In genomic region chr18:62610509-62611394, GRCh38 we compare ENCODE assay signal across 9 cellular contexts.
DNase-seq lines count a peak whose midpoint lies in the region; ATAC-seq lines count a peak whose summit lies in the region.
"Had no signal": no experiment of that assay in that cellular context is flagged by ENCODE, and none has a peak within 500 bp of the region (broad histone marks: within the 10 kb centered on the region; RNA-seq: fewer than 3 reads in every experiment).

No MANE protein-coding gene starts in this region.

- H3K9ac ChIP-seq in HUES48 (ENCODE audit: low read depth, low read length): no peak overlapping the region

- peak; percentile 51 for ATAC-seq in sciatic nerve

- no peaks in the 10 kb centered on the region for H3K9me3 Mint-ChIP-seq in activated CD4-positive, alpha-beta T cell treated with anti-CD3 and anti-CD28 coated beads, Interleukin-2, amount 10 ng/mL, durations not matched to agents 24 days and 14 days

- no peaks in the 10 kb centered on the region for H3K36me3 ChIP-seq in HUES48 (ENCODE audit: control insufficient read depth, insufficient read depth, low read length)

- H3K27me3 ChIP-seq in HUES48 (ENCODE audit: control insufficient read depth, insufficient read depth, low read length): 0 out of 2 replicates have a peak, but pooled peaks cover 4% of the 10 kb centered on the region

- H3K4me1 ChIP-seq in HUES48 (ENCODE audit: control insufficient read depth, insufficient read depth, low read length): peaks cover 17% of the 10 kb centered on the region

- intact Hi-C loops in sciatic nerve (cut with DNase I): no loop called here
- intact Hi-C loops in activated CD4-positive, alpha-beta T cell treated with anti-CD3 and anti-CD28 coated beads, Interleukin-2, amount 10 ng/mL, durations not matched to agents 24 days and 14 days (cut with micrococcal nuclease): no loop called here

- H3K36me3 Mint-ChIP-seq in activated CD4-positive, alpha-beta T cell treated with anti-CD3 and anti-CD28 coated beads, Interleukin-2, amount 10 ng/mL, durations not matched to agents 24 days and 14 days (ENCODE audit: low read depth): no peaks in the 10 kb centered on the region

- no peaks in the 10 kb centered on the region for H3K9me3 ChIP-seq in HUES48 (ENCODE audit: control insufficient read depth, insufficient read depth, low read length)

- H3K4me3 ChIP-seq in HUES48 (ENCODE audit: low read depth, low read length): peak overlapping the region; percentile 39; the same call in 1 of the 2 replicates

- peaks cover 32% of the 10 kb centered on the region for H3K27me3 Mint-ChIP-seq in activated CD4-positive, alpha-beta T cell treated with anti-CD3 and anti-CD28 coated beads, Interleukin-2, amount 10 ng/mL, durations not matched to agents 24 days and 14 days

- H3K27ac Mint-ChIP-seq in activated CD4-positive, alpha-beta T cell treated with anti-CD3 and anti-CD28 coated beads, Interleukin-2, amount 10 ng/mL, durations not matched to agents 24 days and 14 days: no peak overlapping the region

- H3K4me1 Mint-ChIP-seq in activated CD4-positive, alpha-beta T cell treated with anti-CD3 and anti-CD28 coated beads, Interleukin-2, amount 10 ng/mL, durations not matched to agents 24 days and 14 days: no peaks in the 10 kb centered on the region

- H3K27ac ChIP-seq in HUES48 (ENCODE audit: low read depth, low read length) (no peak overlapping the region), angular gyrus (ENCODE audit: low read depth, low read length) (peak overlapping the region; percentile 60)

- DNase-seq in islet precursor cell (peak; percentile 74), sciatic nerve (ENCODE audit: low spot score) (no peak), NK-92 (lab: John Stamatoyannopoulos, UW; ENCODE audit: unreplicated experiment) (no peak)
- DNase-seq in activated CD4-positive, alpha-beta T cell treated with anti-CD3 and anti-CD28 coated beads, Interleukin-2, amount 50 U/mL, for 48 hours: no peak
- DNase-seq in activated CD4-positive, alpha-beta T cell treated with anti-CD3 and anti-CD28 coated beads, Interleukin-2, amount 10 ng/mL, durations not matched to agents 24 days and 14 days: no peak
- DNase-seq in stimulated activated CD4-positive, alpha-beta T cell treated with anti-CD3 and anti-CD28 coated beads, Interleukin-12 subunit alpha, Interleukin-12 subunit beta, amount 100 ng/mL, for 4 hours: no peak
- DNase-seq: cerebellar nuclear complex had no signal

- no peak overlapping the region for H3K4me3 Mint-ChIP-seq in activated CD4-positive, alpha-beta T cell treated with anti-CD3 and anti-CD28 coated beads, Interleukin-2, amount 10 ng/mL, durations not matched to agents 24 days and 14 days
